2 cellular contexts compared by ENCODE assay signal in genomic region chr3:122977645-122978466, GRCh38.
TF ChIP-seq lines count a peak whose summit lies in the region.

No MANE protein-coding gene starts in this region.

TF ChIP-seq in IMR-90, 13 proteins besides CTCF, POLR2A, EP300 and RAD21:
- TF ChIP-seq FOS (IDR thresholded peaks at IDR 0.05; ENCODE audit: low read depth, low read length) (no peak), ELK1 (IDR thresholded peaks at IDR 0.05; ENCODE audit: borderline replicate concordance, low read depth, low read length) (no peak)

TF ChIP-seq in K562, 482 proteins besides CTCF, POLR2A, EP300 and RAD21:
- TF ChIP-seq NFIC (IDR thresholded peaks at IDR 0.05) (peak; percentile 51; the same call in 1 of the 2 replicates), DNMT1 (IDR thresholded peaks at IDR 0.05) (no peak), ATF3 (IDR thresholded peaks at IDR 0.05) (0 out of 2 replicates have a peak, but pooled peaks have one; percentile 11), ATF3 (CRISPR knock-in tag; conservative IDR thresholded peaks at IDR 0.05) (no peak), DPF2 (IDR thresholded peaks at IDR 0.05) (no peak)
